22 cellular contexts compared by ENCODE assay signal in genomic region chr20:1831606-1832005, GRCh38.
"Had no signal": no experiment of that assay in that cellular context is flagged by ENCODE, and none has a peak within 500 bp of the region (broad histone marks: within the 10 kb centered on the region; RNA-seq: fewer than 3 reads in every experiment).

No MANE protein-coding gene starts in this region.

- H3K27ac Mint-ChIP-seq: activated B cell treated with CpG ODN at 0.5 μM for 24 hours; activated CD4-positive, alpha-beta memory T cell treated with anti-CD3 and anti-CD28 coated beads for 36 hours; activated naive CD8-positive, alpha-beta T cell treated with anti-CD3 and anti-CD28 coated beads for 36 hours had no signal

- H3K4me1 ChIP-seq: uterus had no signal

- H3K9me3 Mint-ChIP-seq: activated B cell treated with CpG ODN at 0.5 μM for 24 hours; activated CD4-positive, alpha-beta memory T cell treated with anti-CD3 and anti-CD28 coated beads for 36 hours; activated naive CD8-positive, alpha-beta T cell treated with anti-CD3 and anti-CD28 coated beads for 36 hours; neural crest cell had no signal

- H3K4me3 ChIP-seq: colonic mucosa, gastrocnemius medialis, left lung, ovary, sigmoid colon, tibial nerve, uterus had no signal

- H3K9me3 ChIP-seq: colonic mucosa, gastrocnemius medialis, left lung, ovary, sigmoid colon, tibial nerve, uterus had no signal

- H3K27ac ChIP-seq: colonic mucosa, gastrocnemius medialis, ovary, sigmoid colon, uterus had no signal

- H3K27me3 ChIP-seq: colonic mucosa, gastrocnemius medialis, ovary, sigmoid colon, tibial nerve, uterus had no signal

- DNase-seq: activated B cell treated with CpG ODN at 0.5 μM for 24 hours; activated CD4-positive, alpha-beta memory T cell treated with anti-CD3 and anti-CD28 coated beads for 36 hours; activated CD4-positive, alpha-beta T cell treated with anti-CD3 and anti-CD28 coated beads for 4 hours; activated naive CD4-positive, alpha-beta T cell; activated naive CD8-positive, alpha-beta T cell treated with anti-CD3 and anti-CD28 coated beads for 36 hours; activated T-cell treated with anti-CD3 and anti-CD28 coated beads for 4 hours; amygdala; caudate nucleus; colonic mucosa; gastrocnemius medialis; head of caudate nucleus; left lung; mammary epithelial cell; ovary; sigmoid colon; stimulated activated CD4-positive, alpha-beta T cell treated with anti-CD3 and anti-CD28 coated beads, Interleukin-12 subunit alpha, Interleukin-12 subunit beta, amount 100 ng/mL, for 4 hours; stimulated activated CD4-positive, alpha-beta T cell treated with anti-CD3 and anti-CD28 coated beads, Interleukin-1b, Interleukin-23, amount 100 ng/mL, for 48 hours; stimulated activated naive CD8-positive, alpha-beta T cell treated with anti-CD3 and anti-CD28 coated beads, Interleukin-15, Interleukin-2, amounts not matched to agents 100 U/mL and 50 U/mL, for 24 hours; SW 1271; uterus had no signal

- H3K36me3 Mint-ChIP-seq: activated CD4-positive, alpha-beta memory T cell treated with anti-CD3 and anti-CD28 coated beads for 36 hours; activated naive CD8-positive, alpha-beta T cell treated with anti-CD3 and anti-CD28 coated beads for 36 hours had no signal

- ATAC-seq: gastrocnemius medialis; left lung; stimulated activated naive CD8-positive, alpha-beta T cell treated with anti-CD3 and anti-CD28 coated beads, Interleukin-15, Interleukin-2, amounts not matched to agents 100 U/mL and 50 U/mL, for 24 hours had no signal

- H3K4me3 Mint-ChIP-seq: activated B cell treated with CpG ODN at 0.5 μM for 24 hours; activated CD4-positive, alpha-beta memory T cell treated with anti-CD3 and anti-CD28 coated beads for 36 hours; activated naive CD8-positive, alpha-beta T cell treated with anti-CD3 and anti-CD28 coated beads for 36 hours; neural crest cell had no signal

- H3K36me3 ChIP-seq: colonic mucosa, gastrocnemius medialis, left lung, ovary, sigmoid colon, tibial nerve, uterus had no signal

- H3K27me3 Mint-ChIP-seq: activated B cell treated with CpG ODN at 0.5 μM for 24 hours had no signal

- H3K4me1 Mint-ChIP-seq: activated naive CD8-positive, alpha-beta T cell treated with anti-CD3 and anti-CD28 coated beads for 36 hours had no signal
